8 cellular contexts compared by ENCODE assay signal in the genomic region with DNA sequence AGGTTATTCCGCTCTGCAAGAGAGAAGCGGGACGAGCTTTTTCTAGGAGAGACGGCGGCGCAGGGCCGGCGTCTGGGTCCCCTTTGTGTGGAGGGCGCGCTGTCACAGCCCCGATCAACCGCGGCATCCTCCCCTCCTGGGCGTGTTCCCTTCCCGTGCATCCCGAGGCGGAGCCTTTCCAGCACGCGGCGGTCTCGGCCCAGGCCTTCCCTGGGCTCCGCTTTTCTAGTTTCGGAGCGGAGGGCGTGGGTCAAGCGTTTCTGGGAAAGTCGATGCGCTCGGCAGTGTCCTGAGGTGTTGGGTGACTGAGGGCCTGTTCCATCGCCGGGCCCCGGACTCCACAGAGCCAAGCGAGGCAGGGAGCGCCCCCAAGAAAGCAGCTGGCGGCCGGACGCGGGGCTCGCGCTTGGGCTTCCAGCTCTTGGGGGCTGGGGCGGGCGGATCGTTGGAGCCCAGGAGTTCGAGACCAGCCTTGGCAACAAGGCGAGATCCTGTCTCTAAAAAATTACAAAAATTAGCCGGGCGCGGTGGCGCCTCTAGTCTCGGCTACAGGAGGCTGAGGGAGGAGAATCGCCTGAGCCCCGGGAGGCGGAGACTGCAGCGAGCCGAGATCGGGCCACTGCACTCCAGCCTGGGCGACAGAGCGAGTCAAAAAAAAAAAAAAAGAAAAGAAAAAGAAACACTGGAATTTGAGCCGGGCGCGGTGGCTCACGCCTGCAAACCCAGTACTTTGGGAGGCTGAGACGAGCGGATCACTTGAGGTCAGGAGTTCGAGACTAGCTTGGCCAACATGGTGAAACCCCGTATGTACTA. TPM values are rescaled to one million over a fixed set of nuclear protein-coding genes. Genes with fewer than 3 reads are reported as not detected.
A peak's percentile ranks its signal among the peaks of the same experiment; 100 is the strongest.
DNase-seq lines count a peak whose midpoint lies in the region.

No MANE protein-coding gene starts in this region.

- no peaks in the 10 kb centered on the region for H3K9me3 ChIP-seq in esophagus (ENCODE audit: control insufficient read depth in 2 of 2, insufficient read depth in 1 of 2, low read depth in 1 of 2, low read length in 1 of 2)
- no peaks in the 10 kb centered on the region for H3K9me3 ChIP-seq in neuron (ENCODE audit: low read length)

- peak overlapping the region; percentile 97 for H3K27ac Mint-ChIP-seq in T-helper 1 cell treated with Interleukin-12 subunit alpha and Interleukin-12 subunit beta and Interleukin-4 antibody, amounts not matched to agents 30 μg/mL and 1 μg/mL, for 36 hours

- H3K36me3 ChIP-seq in esophagus (ENCODE audit: control insufficient read depth in 2 of 2, insufficient read depth in 2 of 2, low read length in 1 of 2) (peaks cover under 1 to 6% of the 10 kb centered on the region in 2 donors), neuron (ENCODE audit: insufficient read depth, low read length) (peaks cover 15% of the 10 kb centered on the region)

- peak overlapping the region; percentile 60 to 78 for H3K4me3 ChIP-seq in esophagus (ENCODE audit: low read depth in 1 of 2, low read length in 2 of 2)
- peak overlapping the region; percentile 68 for H3K4me3 ChIP-seq in neuron (ENCODE audit: low read length)

- H3K27me3 Mint-ChIP-seq in T-helper 1 cell treated with Interleukin-12 subunit alpha and Interleukin-12 subunit beta and Interleukin-4 antibody, amounts not matched to agents 30 μg/mL and 1 μg/mL, for 36 hours (ENCODE audit: low read depth): no peaks in the 10 kb centered on the region

- H3K4me1 ChIP-seq in esophagus (ENCODE audit: control insufficient read depth in 2 of 2, insufficient read depth in 2 of 2, low read length in 1 of 2) (peaks cover 0 to 9% of the 10 kb centered on the region in 2 donors), neuron (ENCODE audit: insufficient read depth, low read length) (peaks cover 29% of the 10 kb centered on the region)

- peaks cover 29% of the 10 kb centered on the region for H3K4me1 Mint-ChIP-seq in T-helper 1 cell treated with Interleukin-12 subunit alpha and Interleukin-12 subunit beta and Interleukin-4 antibody, amounts not matched to agents 30 μg/mL and 1 μg/mL, for 36 hours (ENCODE audit: low read depth)

- peak; percentile 48 for DNase-seq in activated CD4-positive, alpha-beta T cell treated with anti-CD3 and anti-CD28 coated beads for 48 hours
- no peak for DNase-seq in activated CD4-positive, alpha-beta T cell treated with anti-CD3 and anti-CD28 coated beads, Interleukin-2, amount 50 U/mL, for 4 hours
- DNase-seq in activated gamma-delta T cell treated with Interleukin-2 at 50 U/mL for 16 hours (no peak), SKM-1 (lab: John Stamatoyannopoulos, UW; ENCODE audit: unreplicated experiment) (no peak), MV-4-11 (lab: John Stamatoyannopoulos, UW) (no peak)

- peak overlapping the region; percentile 52 for H2AFZ ChIP-seq in neuron (ENCODE audit: low read depth, low read length)

- H3K27me3 ChIP-seq in esophagus (ENCODE audit: control insufficient read depth in 1 of 2, insufficient read depth in 2 of 2, low read length in 2 of 2): no peaks in the 10 kb centered on the region
- no peaks in the 10 kb centered on the region for H3K27me3 ChIP-seq in neuron (ENCODE audit: insufficient read depth, low read length)

- peaks cover 9% of the 10 kb centered on the region for H3K36me3 Mint-ChIP-seq in T-helper 1 cell treated with Interleukin-12 subunit alpha and Interleukin-12 subunit beta and Interleukin-4 antibody, amounts not matched to agents 30 μg/mL and 1 μg/mL, for 36 hours (ENCODE audit: low read depth)

- H3K4me3 Mint-ChIP-seq in T-helper 1 cell treated with Interleukin-12 subunit alpha and Interleukin-12 subunit beta and Interleukin-4 antibody, amounts not matched to agents 30 μg/mL and 1 μg/mL, for 36 hours: peak overlapping the region; percentile 84

- WGBS in esophagus, 2 donors: 4% methylated on average over 62 to 66 of the region's 66 CpGs

- no peaks in the 10 kb centered on the region for H3K9me3 Mint-ChIP-seq in T-helper 1 cell treated with Interleukin-12 subunit alpha and Interleukin-12 subunit beta and Interleukin-4 antibody, amounts not matched to agents 30 μg/mL and 1 μg/mL, for 36 hours

- H3K27ac ChIP-seq in esophagus (ENCODE audit: low read depth in 2 of 2, low read length in 1 of 2): peak overlapping the region; percentile 92 to 94

RNA-seq across cellular contexts. Expression of gene IFT140, which starts 0.8 kb away (rescaled TPM):
- polyA plus RNA-seq in esophagus: 1 to 10 TPM; 4.3 to 8.8 TPM

RNA-seq across cellular contexts. Expression of gene CRAMP1, which starts 1.1 kb away (rescaled TPM):
- polyA plus RNA-seq in esophagus: 10 to 100 TPM in 1 of 2 donors, 1 to 10 TPM in 1; 4.8 to 10.5 TPM
